In the genomic region with DNA sequence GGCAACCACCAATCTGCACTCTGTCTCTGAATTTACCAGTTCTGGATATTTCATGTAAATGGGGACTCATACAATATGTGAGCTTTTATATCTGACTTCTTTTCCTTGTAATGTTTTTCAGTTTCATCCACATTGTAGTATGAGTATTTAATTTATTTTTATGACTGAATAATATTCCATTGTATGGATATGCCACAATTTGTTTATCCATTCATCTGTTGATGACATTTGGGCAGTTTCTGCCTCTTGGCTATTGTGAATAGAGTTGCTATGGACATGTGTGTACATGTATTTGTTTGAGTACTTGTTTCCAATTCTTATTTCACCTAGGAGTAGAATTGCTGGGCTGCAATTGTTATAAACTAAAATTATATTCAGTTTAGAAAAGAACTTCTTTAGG, we compare ENCODE assay signal across 28 cellular contexts.
"Had no signal": no experiment of that assay in that cellular context is flagged by ENCODE, and none has a peak within 500 bp of the region (broad histone marks: within the 10 kb centered on the region; RNA-seq: fewer than 3 reads in every experiment).

No MANE protein-coding gene starts in this region.

- H3K9me3 Mint-ChIP-seq: stimulated activated effector memory CD8-positive, alpha-beta T cell treated with anti-CD3 and anti-CD28 coated beads, Interleukin-12 subunit alpha, Interleukin-12 subunit beta, amount 100 ng/mL, for 72 hours; stimulated activated memory B cell treated with anti-CD40 and anti-IgM and Interleukin-4, amounts not matched to agents 10 μg/mL and 1 μg/mL and 100 μg/mL, for 72 hours; stimulated activated naive CD8-positive, alpha-beta T cell treated with anti-CD3 and anti-CD28 coated beads, Interleukin-15, Interleukin-2, amounts not matched to agents 100 ng/mL and 50 ng/mL, for 24 hours; type B pancreatic cell had no signal

- H3K4me3 ChIP-seq: stomach, suprapubic skin, testis, thoracic aorta, thyroid gland, tibial artery, tibial nerve, transverse colon, upper lobe of left lung, upper lobe of right lung, uterus, vagina had no signal

- H3K27me3 Mint-ChIP-seq: stimulated activated memory B cell treated with anti-CD40 and anti-IgM and Interleukin-4, amounts not matched to agents 10 μg/mL and 1 μg/mL and 100 μg/mL, for 72 hours; stimulated activated naive B cell treated with anti-CD40 and anti-IgM and Interleukin-4, amounts not matched to agents 10 μg/mL and 1 μg/mL and 100 μg/mL, for 72 hours; stimulated activated naive CD8-positive, alpha-beta T cell treated with anti-CD3 and anti-CD28 coated beads, Interleukin-15, amount 100 ng/mL, for 72 hours; stimulated activated naive CD8-positive, alpha-beta T cell treated with anti-CD3 and anti-CD28 coated beads, Interleukin-15, Interleukin-2, amounts not matched to agents 100 ng/mL and 50 ng/mL, for 24 hours; type B pancreatic cell had no signal

- H3K27ac Mint-ChIP-seq: stimulated activated effector memory CD8-positive, alpha-beta T cell treated with anti-CD3 and anti-CD28 coated beads, Interleukin-12 subunit alpha, Interleukin-12 subunit beta, amount 100 ng/mL, for 72 hours; stimulated activated memory B cell treated with anti-CD40 and anti-IgM and Interleukin-4, amounts not matched to agents 10 μg/mL and 1 μg/mL and 100 μg/mL, for 72 hours; stimulated activated naive B cell treated with anti-CD40 and anti-IgM and Interleukin-4, amounts not matched to agents 10 μg/mL and 1 μg/mL and 100 μg/mL, for 72 hours; stimulated activated naive CD8-positive, alpha-beta T cell treated with anti-CD3 and anti-CD28 coated beads, Interleukin-15, Interleukin-2, amounts not matched to agents 100 ng/mL and 50 ng/mL, for 24 hours; type B pancreatic cell had no signal

- ATAC-seq: stimulated activated effector memory CD8-positive, alpha-beta T cell treated with anti-CD3 and anti-CD28 coated beads, Interleukin-12 subunit alpha, Interleukin-12 subunit beta, amount 100 ng/mL, for 72 hours; stimulated activated memory B cell treated with anti-CD40 and anti-IgM and Interleukin-4, amounts not matched to agents 10 μg/mL and 1 μg/mL and 100 μg/mL, for 72 hours; stimulated activated naive B cell treated with anti-CD40 and anti-IgM and Interleukin-4, amounts not matched to agents 10 μg/mL and 1 μg/mL and 100 μg/mL, for 72 hours; stimulated activated naive CD8-positive, alpha-beta T cell treated with anti-CD3 and anti-CD28 coated beads, Interleukin-15, amount 100 ng/mL, for 72 hours; stimulated activated naive CD8-positive, alpha-beta T cell treated with anti-CD3 and anti-CD28 coated beads, Interleukin-15, Interleukin-2, amounts not matched to agents 100 U/mL and 50 U/mL, for 24 hours had no signal

- H3K4me3 Mint-ChIP-seq: stimulated activated effector memory CD8-positive, alpha-beta T cell treated with anti-CD3 and anti-CD28 coated beads, Interleukin-12 subunit alpha, Interleukin-12 subunit beta, amount 100 ng/mL, for 72 hours; stimulated activated memory B cell treated with anti-CD40 and anti-IgM and Interleukin-4, amounts not matched to agents 10 μg/mL and 1 μg/mL and 100 μg/mL, for 72 hours; stimulated activated naive B cell treated with anti-CD40 and anti-IgM and Interleukin-4, amounts not matched to agents 10 μg/mL and 1 μg/mL and 100 μg/mL, for 72 hours; stimulated activated naive CD8-positive, alpha-beta T cell treated with anti-CD3 and anti-CD28 coated beads, Interleukin-15, amount 100 ng/mL, for 72 hours; stimulated activated naive CD8-positive, alpha-beta T cell treated with anti-CD3 and anti-CD28 coated beads, Interleukin-15, Interleukin-2, amounts not matched to agents 100 ng/mL and 50 ng/mL, for 24 hours; type B pancreatic cell had no signal

- H3K27me3 ChIP-seq: stomach, suprapubic skin, testis, thyroid gland, tibial artery, tibial nerve, transverse colon, upper lobe of left lung, upper lobe of right lung, uterus, vagina had no signal

- H3K36me3 ChIP-seq: stomach, suprapubic skin, thoracic aorta, thyroid gland, tibial artery, tibial nerve, transverse colon, upper lobe of left lung, upper lobe of right lung, uterus, vagina had no signal

- H3K4me1 ChIP-seq: uterus had no signal

- DNase-seq: stimulated activated CD4-positive, alpha-beta T cell treated with anti-CD3 and anti-CD28 coated beads, Interleukin-2, amount 100 ng/mL, for 48 hours; stimulated activated CD4-positive, alpha-beta T cell treated with anti-CD3 and anti-CD28 coated beads, Interleukin-4, amount 100 ng/mL, for 1 hour; stimulated activated CD4-positive, alpha-beta T cell treated with anti-CD3 and anti-CD28 coated beads, Interleukin-4, amount 100 ng/mL, for 24 hours; stimulated activated CD4-positive, alpha-beta T cell treated with anti-CD3 and anti-CD28 coated beads, Interleukin-4, amount 100 ng/mL, for 4 hours; stimulated activated CD8-positive, alpha-beta memory T cell treated with anti-CD3 and anti-CD28 coated beads, Interleukin-4, amount 100 ng/mL, for 48 hours; stimulated activated naive B cell treated with anti-CD40 and anti-IgM and Interleukin-4, amounts not matched to agents 10 μg/mL and 1 μg/mL and 100 μg/mL, for 72 hours; stimulated activated naive CD4-positive, alpha-beta T cell; stimulated activated naive CD4-positive, alpha-beta T cell treated with Interleukin-2 at 50 U/mL for 16 hours; stimulated activated naive CD8-positive, alpha-beta T cell treated with anti-CD3 and anti-CD28 coated beads, Interleukin-15, amount 100 ng/mL, for 72 hours; stimulated activated naive CD8-positive, alpha-beta T cell treated with anti-CD3 and anti-CD28 coated beads, Interleukin-15, Interleukin-2, amounts not matched to agents 100 U/mL and 50 U/mL, for 24 hours; stomach; substantia nigra; testis; thyroid gland; tibial artery; transverse colon; trophoblast cell; upper lobe of left lung; upper lobe of right lung; uterus had no signal

- H3K9me3 ChIP-seq: stomach, suprapubic skin, testis, thoracic aorta, thyroid gland, tibial artery, tibial nerve, transverse colon, upper lobe of left lung, upper lobe of right lung, uterus, vagina had no signal

- H3K27ac ChIP-seq: suprapubic skin, testis, thoracic aorta, thyroid gland, tibial artery, tibial nerve, transverse colon, upper lobe of left lung, upper lobe of right lung, uterus, vagina had no signal

- H3K36me3 Mint-ChIP-seq: stimulated activated effector memory CD8-positive, alpha-beta T cell treated with anti-CD3 and anti-CD28 coated beads, Interleukin-12 subunit alpha, Interleukin-12 subunit beta, amount 100 ng/mL, for 72 hours had no signal
